ENCODE assay signal across 23 cellular contexts in the genomic region with DNA sequence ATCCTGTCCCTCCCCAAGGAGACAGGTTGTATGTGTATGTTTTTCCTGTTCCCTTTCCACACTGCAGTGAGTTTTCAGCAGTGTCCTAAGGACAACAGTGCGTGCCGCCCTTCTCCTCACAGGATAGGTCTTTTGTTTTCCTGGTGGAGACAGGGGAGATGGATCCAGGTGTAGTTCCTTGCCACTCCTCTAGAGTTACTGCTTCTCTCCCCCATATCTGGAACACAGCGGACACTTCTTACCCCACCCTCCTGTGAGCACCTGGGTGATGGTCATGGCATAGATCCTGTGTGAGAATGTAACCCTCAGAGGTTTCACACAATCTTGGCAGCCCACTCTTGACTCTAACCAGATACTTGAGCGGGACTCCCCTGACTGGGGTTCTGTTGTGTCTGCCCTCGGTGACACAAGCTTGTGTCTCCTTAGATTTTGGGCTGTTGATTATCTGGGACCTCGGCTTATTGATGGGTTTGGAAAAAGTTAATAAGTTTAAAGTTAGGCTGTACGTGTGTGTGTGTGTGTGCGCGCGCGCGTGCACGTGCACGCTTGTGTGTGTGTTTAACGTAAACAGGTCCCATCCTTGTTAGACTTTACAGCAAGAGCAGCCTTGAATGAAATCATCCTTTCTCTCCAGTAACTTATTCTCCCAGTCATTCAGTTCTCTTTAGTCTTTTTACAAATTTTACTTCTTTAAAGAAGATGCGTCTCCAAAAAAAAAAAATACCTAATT.
DNase-seq lines count a peak whose midpoint lies in the region; ATAC-seq and TF ChIP-seq lines count a peak whose summit lies in the region.
"Had no signal": no experiment of that assay in that cellular context is flagged by ENCODE, and none has a peak within 500 bp of the region (broad histone marks: within the 10 kb centered on the region; RNA-seq: fewer than 3 reads in every experiment).

No MANE protein-coding gene starts in this region.

- H3K4me1 ChIP-seq in BE2C (no peaks in the 10 kb centered on the region), PC-9 (replicated peaks; ENCODE audit: insufficient read depth) (no peaks in the 10 kb centered on the region)
- H3K4me1 ChIP-seq: breast epithelium, left ventricle myocardium inferior, stomach had no signal

- H3K9me2 ChIP-seq in PC-9 (ENCODE audit: insufficient read depth) = no peaks in the 10 kb centered on the region
- H3K9me2 ChIP-seq: SK-N-SH had no signal

- DNase-seq in BE2C = no peak
- no peak for DNase-seq in GM12865 (ENCODE audit: low read depth)
- DNase-seq in PC-9 = no peak
- DNase-seq in fibroblast of mammary gland (ENCODE audit: low read depth) = no peak
- no peak for DNase-seq in stimulated activated CD8-positive, alpha-beta memory T cell treated with anti-CD3 and anti-CD28 coated beads, Interleukin-4, amount 100 ng/mL, for 48 hours
- DNase-seq: activated CD8-positive, alpha-beta memory T cell treated with anti-CD3 and anti-CD28 coated beads, Interleukin-2, amount 50 U/mL, for 4 hours; DND-41; GOT3; immature natural killer cell; left ventricle myocardium inferior; NCI-H1092 treated with DMSO at 0.1 percent for 48 hours; NCI-H2081; RPMI8226; SK-N-SH; spleen; stimulated activated CD4-positive, alpha-beta T cell treated with anti-CD3 and anti-CD28 coated beads, Interleukin-4, amount 100 ng/mL, for 24 hours; stomach; T1000 had no signal

- no peak overlapping the region for H3K4me2 ChIP-seq in PC-9
- H3K4me2 ChIP-seq: SK-N-SH had no signal

- no peak overlapping the region for H2AFZ ChIP-seq in PC-9

- no peak overlapping the region for H3K27ac ChIP-seq in PC-9
- H3K27ac ChIP-seq: breast epithelium, coronary artery, left ventricle myocardium inferior, spleen, stomach had no signal

- no peaks in the 10 kb centered on the region for H4K20me1 ChIP-seq in PC-9 (ENCODE audit: insufficient read depth)

- no peaks in the 10 kb centered on the region for H3K27me3 ChIP-seq in BE2C
- H3K27me3 ChIP-seq in PC-9 (ENCODE audit: insufficient read depth, low read depth) = no peaks in the 10 kb centered on the region
- H3K27me3 ChIP-seq: breast epithelium, spleen, stomach had no signal

- H3K4me3 ChIP-seq in BE2C (ENCODE audit: low read depth, low read length) = no peak overlapping the region
- H3K4me3 ChIP-seq in GM12865 (ENCODE audit: low read depth, low read length) = no peak overlapping the region
- H3K4me3 ChIP-seq in PC-9 = no peak overlapping the region
- H3K4me3 ChIP-seq in fibroblast of mammary gland (ENCODE audit: control insufficient read depth, low read depth, low read length) = no peak overlapping the region
- H3K4me3 ChIP-seq: breast epithelium, coronary artery, left ventricle myocardium inferior, spleen, stomach had no signal

- no TSS peak for BruUV-seq in PC-9 (replicated peaks; lab: Mats Ljungman, UMichigan)

- POLR2A ChIA-PET in PC-9 (lab: Charles Lee; ENCODE audit: unreplicated experiment) = no interaction called here

- intact Hi-C loops in PC-9 (cut with micrococcal nuclease; ENCODE audit: unreplicated experiment) = no loop called here

- H3K9me3 ChIP-seq in BE2C = no peaks in the 10 kb centered on the region
- H3K9me3 ChIP-seq in PC-9 (ENCODE audit: insufficient read depth, low read depth) = no peaks in the 10 kb centered on the region
- H3K9me3 ChIP-seq: breast epithelium, left ventricle myocardium inferior, SK-N-SH, spleen, stomach had no signal

- H3K79me2 ChIP-seq in PC-9 (ENCODE audit: low read depth) = no peaks in the 10 kb centered on the region

- H3F3A ChIP-seq in PC-9 (ENCODE audit: insufficient read depth, low read depth) = no peaks in the 10 kb centered on the region

- TF ChIP-seq CTCF in BE2C (IDR thresholded peaks at IDR 0.05; ENCODE audit: low read depth, low read length) = peak; percentile 32
- TF ChIP-seq CTCF in GM12865 (IDR thresholded peaks at IDR 0.05; ENCODE audit: insufficient read depth, low read depth, low read length, missing control alignments) = peak; percentile 15
- TF ChIP-seq CTCF in PC-9 (conservative IDR thresholded peaks at IDR 0.05) = peak; percentile 38; the same call in 1 of the 2 replicates
- peak; percentile 25 for TF ChIP-seq CTCF in fibroblast of mammary gland (conservative IDR thresholded peaks at IDR 0.05; ENCODE audit: control insufficient read depth, insufficient read depth, low read depth, low read length)

- no peaks in the 10 kb centered on the region for H3K36me3 ChIP-seq in BE2C
- peaks cover 7% of the 10 kb centered on the region; the same call in 1 of the 2 replicates for H3K36me3 ChIP-seq in PC-9 (ENCODE audit: low read depth)
- H3K36me3 ChIP-seq: breast epithelium had no signal

- ATAC-seq in HG02884 (IDR thresholded peaks at IDR 0.05; ENCODE audit: unreplicated experiment) (no peak), HG03565 (IDR thresholded peaks at IDR 0.05; ENCODE audit: unreplicated experiment) (no peak), HG02678 (IDR thresholded peaks at IDR 0.05; ENCODE audit: unreplicated experiment) (no peak)

- CTCF ChIA-PET in PC-9 (lab: Charles Lee) = no interaction called here
